ENCODE assay signal across 9 cellular contexts in the genomic region with DNA sequence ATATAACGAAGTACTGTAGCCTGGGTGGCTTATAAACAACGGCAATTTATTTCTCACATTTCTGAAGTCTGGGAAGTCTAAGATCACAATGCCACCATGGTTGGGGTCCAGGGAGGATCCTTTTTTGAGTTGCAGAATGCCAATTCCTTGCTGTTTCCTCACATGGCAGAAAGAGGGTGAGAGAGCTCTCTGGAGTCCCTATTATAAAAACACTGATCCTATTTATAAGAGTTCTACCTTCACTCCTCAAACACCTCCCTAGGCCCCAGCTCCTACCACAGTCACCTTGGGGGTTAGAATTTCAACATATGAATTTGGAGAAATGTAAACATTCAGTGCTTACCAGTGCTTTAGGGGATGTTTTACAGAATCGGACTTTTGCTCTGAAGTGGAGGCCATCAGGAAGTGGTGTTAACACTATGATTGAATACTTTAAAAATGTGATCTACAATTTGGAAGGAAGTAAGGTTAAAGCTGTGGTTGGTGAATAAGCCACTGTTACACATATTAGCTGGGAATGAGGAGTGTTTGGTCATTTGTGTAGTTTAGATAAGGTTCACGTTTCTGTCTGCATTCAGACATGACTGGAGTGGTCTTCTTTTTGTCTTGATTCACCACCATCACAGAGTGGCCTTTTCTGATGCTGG.
DNase-seq lines count a peak whose midpoint lies in the region; ATAC-seq and TF ChIP-seq lines count a peak whose summit lies in the region.
"Had no signal": no experiment of that assay in that cellular context is flagged by ENCODE, and none has a peak within 500 bp of the region (broad histone marks: within the 10 kb centered on the region; RNA-seq: fewer than 3 reads in every experiment).

No MANE protein-coding gene starts in this region.

- H3K27ac ChIP-seq in RWPE2 (ENCODE audit: poor library complexity, severe bottlenecking) = peak overlapping the region; percentile 75
- no peak overlapping the region for H3K27ac ChIP-seq in WERI-Rb-1

- H3K9me3 ChIP-seq in RWPE2 (ENCODE audit: severe bottlenecking) (no peaks in the 10 kb centered on the region), WERI-Rb-1 (ENCODE audit: severe bottlenecking) (no peaks in the 10 kb centered on the region)

- DNase-seq in H4 (ENCODE audit: low spot score) (peak; percentile 88), RWPE2 (ENCODE audit: low spot score) (no peak), fibroblast of the conjunctiva (ENCODE audit: low read depth) (peak; percentile 8), skeletal muscle cell (ENCODE audit: low read depth) (peak; percentile 69), medulla oblongata (ENCODE audit: extremely low spot score) (no peak), WERI-Rb-1 (no peak), CD1c-positive myeloid dendritic cell (ENCODE audit: extremely low spot score) (no peak)
- DNase-seq: naive B cell, trophoblast cell had no signal

- no peaks in the 10 kb centered on the region for H3K36me3 ChIP-seq in RWPE2 (ENCODE audit: low read depth)
- no peaks in the 10 kb centered on the region for H3K36me3 ChIP-seq in WERI-Rb-1

- H3K4me1 ChIP-seq in RWPE2 (ENCODE audit: insufficient read depth, poor library complexity, severe bottlenecking) = peaks cover 29% of the 10 kb centered on the region

- TF ChIP-seq CTCF in RWPE2 (IDR thresholded peaks at IDR 0.05; ENCODE audit: poor library complexity, severe bottlenecking) (peak; percentile 31), WERI-Rb-1 (IDR thresholded peaks at IDR 0.05; ENCODE audit: low read depth, low read length) (no peak)

- H3K27me3 ChIP-seq in RWPE2 (ENCODE audit: insufficient read depth, poor library complexity, severe bottlenecking) = no peaks in the 10 kb centered on the region
- H3K27me3 ChIP-seq in WERI-Rb-1 (ENCODE audit: insufficient read depth, low read depth, severe bottlenecking) = no peaks in the 10 kb centered on the region

- H3K4me3 ChIP-seq in RWPE2 (ENCODE audit: severe bottlenecking) = no peak overlapping the region
- no peak overlapping the region for H3K4me3 ChIP-seq in skeletal muscle cell (ENCODE audit: low read depth, low read length)
- no peak overlapping the region for H3K4me3 ChIP-seq in WERI-Rb-1 (ENCODE audit: low read depth, low read length)

- ATAC-seq in RWPE2 (ENCODE audit: low read depth) = peak; percentile 92

Comparison
In these comparisons a context has a peak if more than half of its experiments do, and no peak if none do; other contexts are left out.
1. DNase-seq: peak in H4 (single experiment), fibroblast of the conjunctiva (single experiment) and skeletal muscle cell (single experiment); none in RWPE2 (single experiment), medulla oblongata (single experiment), WERI-Rb-1 (single experiment) and CD1c-positive myeloid dendritic cell (single experiment).